In the genomic region with DNA sequence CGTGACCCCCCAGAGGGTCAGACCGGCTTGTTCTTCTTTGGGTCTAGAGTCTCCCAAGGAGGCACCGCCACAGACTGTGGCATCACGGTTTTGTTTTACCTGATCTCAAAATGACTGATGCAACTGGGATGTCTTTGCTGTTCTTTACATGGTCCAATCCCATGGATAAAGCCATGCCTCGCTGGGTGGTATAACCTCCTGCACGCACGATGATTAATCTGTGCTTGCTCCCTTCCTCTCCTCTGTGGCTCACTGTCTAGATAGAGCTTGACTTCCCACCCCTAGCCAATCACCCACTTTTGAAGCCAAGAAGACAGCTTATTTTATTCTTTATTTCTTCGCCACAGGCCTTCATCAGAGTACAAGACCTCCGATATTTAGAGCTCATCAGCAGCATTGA, we compare ENCODE assay signal across 14 cellular contexts. TPM values are rescaled to one million over a fixed set of nuclear protein-coding genes. Genes with fewer than 3 reads are reported as not detected.
DNase-seq lines count a peak whose midpoint lies in the region; TF ChIP-seq lines count a peak whose summit lies in the region.
"Had no signal": no experiment of that assay in that cellular context is flagged by ENCODE, and none has a peak within 500 bp of the region (broad histone marks: within the 10 kb centered on the region; RNA-seq: fewer than 3 reads in every experiment).

No MANE protein-coding gene starts in this region.

- peak overlapping the region; percentile 22 to 61 for H2BK12ac ChIP-seq in mesenchymal stem cell (ENCODE audit: low read length in 2 of 2)

- WGBS in mesenchymal stem cell, result 95% methylated on average over 9 of the region's 9 CpGs

- no peak overlapping the region for H3K9ac ChIP-seq in mesenchymal stem cell (ENCODE audit: low read length)

- H3K23ac ChIP-seq in mesenchymal stem cell (ENCODE audit: low read length in 2 of 2), result no peak overlapping the region

- H3K36me3 ChIP-seq in mesenchymal stem cell (ENCODE audit: control insufficient read depth in 1 of 2, insufficient read depth in 2 of 2, low read depth in 1 of 2, low read length in 2 of 2), result peaks cover 11 to 33% of the 10 kb centered on the region in 2 experiments
- peaks cover 0 to 9% of the 10 kb centered on the region in 2 donors for H3K36me3 ChIP-seq in vagina
- 0 out of 2 replicates have a peak, but pooled peaks cover 2% of the 10 kb centered on the region for H3K36me3 ChIP-seq in H7 (replicated peaks; ENCODE audit: control insufficient read depth, insufficient read depth, low read length)

- no peak overlapping the region for H3K18ac ChIP-seq in mesenchymal stem cell (ENCODE audit: low read depth in 1 of 2, low read length in 2 of 2)

- H3K27ac ChIP-seq in mesenchymal stem cell (ENCODE audit: low read length, poor library complexity, severe bottlenecking) (no peak overlapping the region), vagina (peak overlapping the region; percentile 94)

- H2BK15ac ChIP-seq in mesenchymal stem cell (ENCODE audit: low read depth, poor library complexity, severe bottlenecking), result no peak overlapping the region

- peak overlapping the region; percentile 57 for H4K91ac ChIP-seq in mesenchymal stem cell (ENCODE audit: low read length)

- peak; percentile 54 for DNase-seq in HS-27A (ENCODE audit: low read depth)
- DNase-seq in chondrocyte (ENCODE audit: low spot score), result no peak
- DNase-seq in mesenchymal stem cell, result no peak
- no peak for DNase-seq in vagina (ENCODE audit: extremely low spot score in 2 of 2)
- DNase-seq in NCI-H345 treated with DMSO at 0.1 percent for 48 hours (lab: John Stamatoyannopoulos, UW; ENCODE audit: unreplicated experiment), result no peak
- no peak for DNase-seq in activated CD4-positive, alpha-beta T cell treated with anti-CD3 and anti-CD28 coated beads for 48 hours
- no peak for DNase-seq in H7
- DNase-seq: DMS 273 treated with DMSO at 0.1 percent for 48 hours, HCEC 1CT, NCI-H446 treated with DMSO at 0.1 percent for 48 hours, NCI-H774, SHP77 had no signal

- H3K14ac ChIP-seq in mesenchymal stem cell (ENCODE audit: low read length in 2 of 2), result no peak overlapping the region

- H3K9me3 Mint-ChIP-seq in chondrocyte (ENCODE audit: low read depth), result no peaks in the 10 kb centered on the region

- TF ChIP-seq CTCF in chondrocyte (IDR thresholded peaks at IDR 0.05) (no peak), vagina (IDR thresholded peaks at IDR 0.05) (no peak)

- H3K27me3 ChIP-seq in mesenchymal stem cell (ENCODE audit: control insufficient read depth in 1 of 2, insufficient read depth in 1 of 2, low read length in 2 of 2), result no peaks in the 10 kb centered on the region
- H3K27me3 ChIP-seq in vagina, result no peaks in the 10 kb centered on the region
- no peaks in the 10 kb centered on the region for H3K27me3 ChIP-seq in H7 (ENCODE audit: control insufficient read depth, insufficient read depth, low read length)

- no peaks in the 10 kb centered on the region for H3K79me1 ChIP-seq in mesenchymal stem cell (replicated peaks; ENCODE audit: low read length, poor library complexity, severe bottlenecking)

- no peak overlapping the region for H3K4me3 ChIP-seq in mesenchymal stem cell (ENCODE audit: insufficient read depth in 1 of 2, low read depth in 1 of 2, low read length in 2 of 2)
- no peak overlapping the region for H3K4me3 ChIP-seq in vagina
- no peak overlapping the region for H3K4me3 ChIP-seq in H7 (ENCODE audit: insufficient read depth, low read depth, low read length)
- H3K4me3 ChIP-seq: K562 had no signal

- H2AK5ac ChIP-seq in mesenchymal stem cell (ENCODE audit: low read length, severe bottlenecking), result peak overlapping the region; percentile 72

- H3K4me1 Mint-ChIP-seq in chondrocyte (ENCODE audit: low read depth), result peaks cover 33% of the 10 kb centered on the region

- H2BK120ac ChIP-seq in mesenchymal stem cell (ENCODE audit: low read depth, low read length), result no peak overlapping the region

- H2AFZ ChIP-seq in mesenchymal stem cell (ENCODE audit: low read depth, low read length), result no peak overlapping the region

- no peak overlapping the region for H4K8ac ChIP-seq in mesenchymal stem cell (ENCODE audit: low read length)

- peaks cover 12% of the 10 kb centered on the region for H3K4me1 ChIP-seq in mesenchymal stem cell (ENCODE audit: control insufficient read depth, insufficient read depth, low read depth, low read length)
- peaks cover 22% of the 10 kb centered on the region for H3K4me1 ChIP-seq in vagina

- no peak overlapping the region for H2BK5ac ChIP-seq in mesenchymal stem cell (ENCODE audit: low read depth, low read length, poor library complexity, severe bottlenecking)

- peaks cover 8% of the 10 kb centered on the region for H3K36me3 Mint-ChIP-seq in chondrocyte (ENCODE audit: low read depth)

- TF ChIP-seq POLR2A in vagina (IDR thresholded peaks at IDR 0.05), result no peak

- H3K27me3 Mint-ChIP-seq in chondrocyte (ENCODE audit: low read depth), result no peaks in the 10 kb centered on the region

- H3K9me3 ChIP-seq in mesenchymal stem cell (ENCODE audit: control insufficient read depth, low read length) (no peaks in the 10 kb centered on the region), vagina (no peaks in the 10 kb centered on the region)

- no peak overlapping the region for H3K4me2 ChIP-seq in mesenchymal stem cell (ENCODE audit: low read length, poor library complexity, severe bottlenecking)

- no peak overlapping the region for H3K4me3 Mint-ChIP-seq in chondrocyte (ENCODE audit: unreplicated experiment)

- intact Hi-C loops in vagina (cut with DNase I), result loop anchor here (5.0 kb wide), 1 partner anchor 121 kb away; no protein-coding TSS in a partner anchor

- H3K27ac Mint-ChIP-seq in chondrocyte (ENCODE audit: unreplicated experiment), result peak overlapping the region; percentile 77

- H3K4ac ChIP-seq in mesenchymal stem cell (ENCODE audit: low read depth in 1 of 2, low read length in 2 of 2), result peak overlapping the region in 1 of 2 experiments; percentile 31

RNA-seq across cellular contexts. Expression of gene RHO, which starts 36.6 kb away (rescaled TPM):
- total RNA-seq in chondrocyte (not detected in 3 replicates), vagina (not detected)
- polyA plus RNA-seq in mesenchymal stem cell (2013, experiment 1 of 2), result not detected
- not detected for polyA plus RNA-seq in mesenchymal stem cell (2013, experiment 2 of 2)
- total RNA-seq in H7 (2014; rRNA removed; shearing (Covaris generic)), result 0.17 TPM in 1 of 2 replicates, not detected in the other
- total RNA-seq: K562 had no signal
- polyA plus RNA-seq: BJ, K562 had no signal

RNA-seq across cellular contexts. Expression of gene H1-8, which starts 51.2 kb away (rescaled TPM):
- total RNA-seq in chondrocyte (not detected in 3 replicates), vagina (not detected)
- polyA plus RNA-seq in mesenchymal stem cell (2013, experiment 1 of 2), result not detected
- not detected for polyA plus RNA-seq in mesenchymal stem cell (2013, experiment 2 of 2)
- not detected in 2 replicates for total RNA-seq in H7 (2014; rRNA removed; shearing (Covaris generic))
- total RNA-seq: K562 had no signal
- polyA plus RNA-seq: BJ, K562 had no signal

RNA-seq across cellular contexts. Expression of gene IFT122, which starts 51.8 kb away (rescaled TPM):
- total RNA-seq in chondrocyte (16.2 to 29.1 TPM (median 17.5 TPM) in 3 replicates), vagina (33.4 TPM)
- polyA plus RNA-seq in mesenchymal stem cell (2013, experiment 1 of 2), result 8.0 TPM
- polyA plus RNA-seq in mesenchymal stem cell (2013, experiment 2 of 2), result 8.2 TPM
- 15.0 and 22.0 TPM in 2 replicates for total RNA-seq in H7 (2014; rRNA removed; shearing (Covaris generic))

RNA-seq across cellular contexts. Expression of gene MBD4, which starts 52.0 kb away (rescaled TPM):
- 20.0 to 29.5 TPM (median 20.6 TPM) in 3 replicates for total RNA-seq in chondrocyte
- 32.0 TPM for polyA plus RNA-seq in mesenchymal stem cell (2013, experiment 1 of 2)
- 31.3 TPM for polyA plus RNA-seq in mesenchymal stem cell (2013, experiment 2 of 2)
- total RNA-seq in vagina, result 32.4 TPM
- 25.1 and 37.4 TPM in 2 replicates for total RNA-seq in H7 (2014; rRNA removed; shearing (Covaris generic))
